Comparison of ENCODE assay signal across 14 cellular contexts in the genomic region with DNA sequence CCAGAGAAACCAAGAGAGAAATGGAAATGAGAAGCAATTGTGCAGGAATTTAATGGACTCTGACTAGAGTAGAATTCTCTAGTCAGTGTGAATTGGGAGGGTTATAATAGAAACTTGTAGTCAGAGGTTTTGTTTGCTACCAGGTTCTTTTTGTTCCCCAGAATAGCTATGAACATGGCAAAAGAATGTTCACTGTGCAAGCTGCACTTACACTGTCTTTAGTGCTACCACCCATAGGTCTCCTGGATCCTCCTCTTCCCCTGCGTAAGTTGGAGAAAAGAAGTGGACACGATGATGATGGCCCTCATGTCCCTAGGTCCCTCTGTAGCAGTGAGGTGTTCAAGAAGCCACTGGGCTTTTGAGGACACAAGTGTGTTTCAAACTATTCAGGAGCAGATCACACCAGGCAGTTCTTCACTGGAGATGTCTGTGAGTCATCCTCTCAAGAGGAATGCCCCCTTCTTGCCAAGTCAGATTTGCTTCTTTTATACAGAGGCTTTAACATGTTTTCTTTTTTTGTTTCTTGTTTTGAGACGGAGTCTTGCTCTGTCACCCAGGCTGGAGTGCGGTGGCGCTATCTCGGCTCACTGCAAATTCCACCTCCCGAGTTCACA. TPM values are rescaled to one million over a fixed set of nuclear protein-coding genes. Genes with fewer than 3 reads are reported as not detected.
A peak's percentile ranks its signal among the peaks of the same experiment; 100 is the strongest.
DNase-seq lines count a peak whose midpoint lies in the region; ATAC-seq and TF ChIP-seq lines count a peak whose summit lies in the region.
"Had no signal": no experiment of that assay in that cellular context is flagged by ENCODE, and none has a peak within 500 bp of the region (broad histone marks: within the 10 kb centered on the region; RNA-seq: fewer than 3 reads in every experiment).

No MANE protein-coding gene starts in this region.

- H3K4me3 ChIP-seq in SK-N-SH (ENCODE audit: low read depth in 2 of 2, low read length in 1 of 2) (no peak overlapping the region), fibroblast of pulmonary artery (replicated peaks; ENCODE audit: low read depth, low read length) (no peak overlapping the region), skeletal muscle cell (ENCODE audit: low read depth, low read length) (no peak overlapping the region)

- H3F3A ChIP-seq in SK-N-SH (replicated peaks; ENCODE audit: insufficient read depth) = peaks cover 13% of the 10 kb centered on the region

- H3K4me1 Mint-ChIP-seq in activated CD8-positive, alpha-beta T cell treated with anti-CD3 and anti-CD28 coated beads for 36 hours (ENCODE audit: low read depth) = peaks cover 6% of the 10 kb centered on the region
- H3K4me1 Mint-ChIP-seq in activated CD8-positive, alpha-beta T cell treated with anti-CD3 and anti-CD28 coated beads, Interleukin-2, amount 10 ng/mL, durations not matched to agents 7 days and 5 days (ENCODE audit: low read depth) = no peaks in the 10 kb centered on the region

- no peak overlapping the region for H3K4me3 Mint-ChIP-seq in activated CD8-positive, alpha-beta T cell treated with anti-CD3 and anti-CD28 coated beads for 36 hours
- H3K4me3 Mint-ChIP-seq in activated CD8-positive, alpha-beta T cell treated with anti-CD3 and anti-CD28 coated beads, Interleukin-2, amount 10 ng/mL, durations not matched to agents 7 days and 5 days = no peak overlapping the region
- H3K4me3 Mint-ChIP-seq: activated CD4-positive, alpha-beta memory T cell treated with anti-CD3 and anti-CD28 coated beads, Interleukin-2, amount 10 ng/mL, durations not matched to agents 7 days and 5 days had no signal

- no peak for DNase-seq in activated CD8-positive, alpha-beta T cell treated with anti-CD3 and anti-CD28 coated beads for 36 hours
- no peak for DNase-seq in activated CD8-positive, alpha-beta T cell treated with anti-CD3 and anti-CD28 coated beads, Interleukin-2, amount 10 ng/mL, durations not matched to agents 7 days and 5 days
- DNase-seq in SK-N-SH = no peak
- peak; percentile 73 for DNase-seq in fibroblast of pulmonary artery (ENCODE audit: low read depth)
- DNase-seq in skeletal muscle cell (ENCODE audit: low read depth) = peak; percentile 45
- DNase-seq in stimulated activated naive CD8-positive, alpha-beta T cell treated with anti-CD3 and anti-CD28 coated beads, Interleukin-15, Interleukin-2, amounts not matched to agents 100 U/mL and 50 U/mL, for 24 hours = no peak
- DNase-seq in 8988T = no peak
- DNase-seq: activated CD4-positive, alpha-beta memory T cell treated with anti-CD3 and anti-CD28 coated beads, Interleukin-2, amount 10 ng/mL, durations not matched to agents 7 days and 5 days; NCI-H1417; NCI-H69; nucleus accumbens; stimulated activated CD4-positive, alpha-beta T cell treated with anti-CD3 and anti-CD28 coated beads, Interleukin-4, amount 100 ng/mL, for 4 hours had no signal

- peak overlapping the region in 1 of 2 experiments; percentile 32; a peak in 1 of 4 replicates for H3K27ac ChIP-seq in SK-N-SH (ENCODE audit: low read depth in 2 of 2, low read length in 1 of 2)
- H3K27ac ChIP-seq: epithelial cell of prostate had no signal

- H3K27ac Mint-ChIP-seq in activated CD8-positive, alpha-beta T cell treated with anti-CD3 and anti-CD28 coated beads for 36 hours = no peak overlapping the region
- no peak overlapping the region for H3K27ac Mint-ChIP-seq in activated CD8-positive, alpha-beta T cell treated with anti-CD3 and anti-CD28 coated beads, Interleukin-2, amount 10 ng/mL, durations not matched to agents 7 days and 5 days
- H3K27ac Mint-ChIP-seq: activated CD4-positive, alpha-beta memory T cell treated with anti-CD3 and anti-CD28 coated beads, Interleukin-2, amount 10 ng/mL, durations not matched to agents 7 days and 5 days had no signal

- H3K9ac ChIP-seq in SK-N-SH = no peak overlapping the region

- H3K9me3 ChIP-seq in SK-N-SH = no peaks in the 10 kb centered on the region

- H3K9me2 ChIP-seq in SK-N-SH = no peaks in the 10 kb centered on the region

- CTCF ChIA-PET in activated CD8-positive, alpha-beta T cell treated with anti-CD3 and anti-CD28 coated beads for 36 hours (lab: Charles Lee) = interaction anchor here (2.7 kb wide), 1 partner anchor 196 kb away, joined by 8 read pairs; no protein-coding TSS in a partner anchor
- CTCF ChIA-PET in activated CD8-positive, alpha-beta T cell treated with anti-CD3 and anti-CD28 coated beads, Interleukin-2, amount 10 ng/mL, durations not matched to agents 7 days and 5 days (lab: Charles Lee) = no interaction called here
- CTCF ChIA-PET in SK-N-SH (lab: Yijun Ruan, JAX) = interaction anchor here (1.0 kb wide), 1 partner anchor 40 kb away, joined by 3 read pairs; no protein-coding TSS in a partner anchor

- peak; percentile 24 for ATAC-seq in activated CD8-positive, alpha-beta T cell treated with anti-CD3 and anti-CD28 coated beads for 36 hours
- no peak for ATAC-seq in activated CD8-positive, alpha-beta T cell treated with anti-CD3 and anti-CD28 coated beads, Interleukin-2, amount 10 ng/mL, durations not matched to agents 7 days and 5 days
- no peak for ATAC-seq in stimulated activated naive CD8-positive, alpha-beta T cell treated with anti-CD3 and anti-CD28 coated beads, Interleukin-15, Interleukin-2, amounts not matched to agents 100 U/mL and 50 U/mL, for 24 hours
- no peak for ATAC-seq in GM21390 (IDR thresholded peaks at IDR 0.05; ENCODE audit: unreplicated experiment)

- peaks cover 6 to 7% of the 10 kb centered on the region in 2 experiments; a peak in 2 of 4 replicates for H3K4me1 ChIP-seq in SK-N-SH (ENCODE audit: control insufficient read depth in 1 of 2, insufficient read depth in 2 of 2, low read depth in 1 of 2, low read length in 1 of 2)

- TF ChIP-seq CTCF in activated CD8-positive, alpha-beta T cell treated with anti-CD3 and anti-CD28 coated beads for 36 hours (IDR thresholded peaks at IDR 0.05) = no peak
- TF ChIP-seq CTCF in SK-N-SH (IDR thresholded peaks at IDR 0.05) (no peak), fibroblast of pulmonary artery (IDR thresholded peaks at IDR 0.05; ENCODE audit: low read length, missing control alignments) (no peak)

- H3K36me3 ChIP-seq in SK-N-SH (replicated peaks in 1 of 2; ENCODE audit: control insufficient read depth in 1 of 2, insufficient read depth in 2 of 2, low read length in 1 of 2) = no peaks in the 10 kb centered on the region

- no peaks in the 10 kb centered on the region; the same call in 1 of the 2 replicates for H4K20me1 ChIP-seq in SK-N-SH (ENCODE audit: insufficient read depth)

- no peaks in the 10 kb centered on the region for H3K79me2 ChIP-seq in SK-N-SH (ENCODE audit: insufficient read depth)

- intact Hi-C loops in activated CD8-positive, alpha-beta T cell treated with anti-CD3 and anti-CD28 coated beads for 36 hours (cut with micrococcal nuclease) = no loop called here

- H3K27me3 ChIP-seq in SK-N-SH (ENCODE audit: insufficient read depth) = no peaks in the 10 kb centered on the region

- POLR2A ChIA-PET in activated CD8-positive, alpha-beta T cell treated with anti-CD3 and anti-CD28 coated beads for 36 hours (lab: Charles Lee) = no interaction called here
- POLR2A ChIA-PET in activated CD8-positive, alpha-beta T cell treated with anti-CD3 and anti-CD28 coated beads, Interleukin-2, amount 10 ng/mL, durations not matched to agents 7 days and 5 days (lab: Charles Lee) = no interaction called here
- POLR2A ChIA-PET in SK-N-SH (lab: Yijun Ruan, JAX) = no interaction called here

- peaks cover 3% of the 10 kb centered on the region for H3K9me3 Mint-ChIP-seq in activated CD8-positive, alpha-beta T cell treated with anti-CD3 and anti-CD28 coated beads for 36 hours
- no peaks in the 10 kb centered on the region for H3K9me3 Mint-ChIP-seq in activated CD8-positive, alpha-beta T cell treated with anti-CD3 and anti-CD28 coated beads, Interleukin-2, amount 10 ng/mL, durations not matched to agents 7 days and 5 days (ENCODE audit: insufficient read depth)
- H3K9me3 Mint-ChIP-seq: activated CD4-positive, alpha-beta memory T cell treated with anti-CD3 and anti-CD28 coated beads, Interleukin-2, amount 10 ng/mL, durations not matched to agents 7 days and 5 days had no signal

- no peak for TF ChIP-seq RAD21 in SK-N-SH (IDR thresholded peaks at IDR 0.05; ENCODE audit: low read length)

- 80% methylated on average over 7 of the region's 7 CpGs for WGBS in SK-N-SH (ENCODE audit: low lambda C conversion rate)

- H3K27me3 Mint-ChIP-seq in activated CD8-positive, alpha-beta T cell treated with anti-CD3 and anti-CD28 coated beads for 36 hours = no peaks in the 10 kb centered on the region
- no peaks in the 10 kb centered on the region for H3K27me3 Mint-ChIP-seq in activated CD8-positive, alpha-beta T cell treated with anti-CD3 and anti-CD28 coated beads, Interleukin-2, amount 10 ng/mL, durations not matched to agents 7 days and 5 days (ENCODE audit: low read depth)
- H3K27me3 Mint-ChIP-seq: activated CD4-positive, alpha-beta memory T cell treated with anti-CD3 and anti-CD28 coated beads, Interleukin-2, amount 10 ng/mL, durations not matched to agents 7 days and 5 days had no signal

- peaks cover 1% of the 10 kb centered on the region for H3K36me3 Mint-ChIP-seq in activated CD8-positive, alpha-beta T cell treated with anti-CD3 and anti-CD28 coated beads for 36 hours (ENCODE audit: low read depth)
- no peaks in the 10 kb centered on the region for H3K36me3 Mint-ChIP-seq in activated CD8-positive, alpha-beta T cell treated with anti-CD3 and anti-CD28 coated beads, Interleukin-2, amount 10 ng/mL, durations not matched to agents 7 days and 5 days (ENCODE audit: low read depth)

- no peak overlapping the region for H2AFZ ChIP-seq in SK-N-SH (ENCODE audit: low read depth)

- no peak overlapping the region for H3K4me2 ChIP-seq in SK-N-SH

- TF ChIP-seq EP300 in SK-N-SH (IDR thresholded peaks at IDR 0.05; ENCODE audit: borderline replicate concordance in 1 of 2, low read depth in 1 of 2, low read length in 1 of 2) = no peak

TF ChIP-seq in SK-N-SH, 30 proteins besides CTCF, POLR2A, EP300 and RAD21:
- TF ChIP-seq FOSL2 (IDR thresholded peaks at IDR 0.05; ENCODE audit: borderline replicate concordance, low read depth) = peak; percentile 56; the same call in 1 of the 2 replicates
- no peak for TF ChIP-seq POLR2AphosphoS5 (IDR thresholded peaks at IDR 0.05; ENCODE audit: low read depth, low read length)

RNA-seq across cellular contexts. Expression of a gene that starts 47.6 kb away (rescaled TPM):
- total RNA-seq in activated CD8-positive, alpha-beta T cell treated with anti-CD3 and anti-CD28 coated beads for 36 hours = 10 to 100 TPM; 10.7 to 11.9 TPM
- 1 to 10 TPM; 8.1 to 8.6 TPM for total RNA-seq in activated CD8-positive, alpha-beta T cell treated with anti-CD3 and anti-CD28 coated beads, Interleukin-2, amount 10 ng/mL, durations not matched to agents 7 days and 5 days
- polyA plus RNA-seq in SK-N-SH (2012; rRNA removed) = 1.6 and 3.1 TPM in 2 replicates
- polyA plus RNA-seq in SK-N-SH (2012; cell fraction: cytosol; rRNA removed) = 2.9 and 4.4 TPM in 2 replicates
- polyA plus RNA-seq in SK-N-SH (2012; cell fraction: nucleus; rRNA removed) = 2.8 and 4.0 TPM in 2 replicates

RNA-seq across cellular contexts. Expression of a gene that starts 54.3 kb away (rescaled TPM):
- total RNA-seq in activated CD8-positive, alpha-beta T cell treated with anti-CD3 and anti-CD28 coated beads for 36 hours = not detected
- total RNA-seq in activated CD8-positive, alpha-beta T cell treated with anti-CD3 and anti-CD28 coated beads, Interleukin-2, amount 10 ng/mL, durations not matched to agents 7 days and 5 days = not detected
- polyA plus RNA-seq in SK-N-SH (2012; rRNA removed) = not detected in 2 replicates
- polyA plus RNA-seq in SK-N-SH (2012; cell fraction: cytosol; rRNA removed) = not detected in 2 replicates
- polyA plus RNA-seq in SK-N-SH (2012; cell fraction: nucleus; rRNA removed) = not detected in 2 replicates
- total RNA-seq: activated CD4-positive, alpha-beta memory T cell treated with anti-CD3 and anti-CD28 coated beads, Interleukin-2, amount 10 ng/mL, durations not matched to agents 7 days and 5 days had no signal

Comparison
In these comparisons a context has a peak if more than half of its experiments do, and no peak if none do; other contexts are left out.
1. DNase-seq: peak in fibroblast of pulmonary artery (single experiment) and skeletal muscle cell (single experiment); none in activated CD8-positive, alpha-beta T cell treated with anti-CD3 and anti-CD28 coated beads for 36 hours (single experiment), activated CD8-positive, alpha-beta T cell treated with anti-CD3 and anti-CD28 coated beads, Interleukin-2, amount 10 ng/mL, durations not matched to agents 7 days and 5 days (single experiment), SK-N-SH (single experiment), stimulated activated naive CD8-positive, alpha-beta T cell treated with anti-CD3 and anti-CD28 coated beads, Interleukin-15, Interleukin-2, amounts not matched to agents 100 U/mL and 50 U/mL, for 24 hours (single experiment) and 8988T (single experiment).